16 cellular contexts compared by ENCODE assay signal in genomic region chr16:56985962-56986360, GRCh38. TPM values are rescaled to one million over a fixed set of nuclear protein-coding genes. Genes with fewer than 3 reads are reported as not detected.
DNase-seq lines count a peak whose midpoint lies in the region; ATAC-seq and TF ChIP-seq lines count a peak whose summit lies in the region.
"Had no signal": no experiment of that assay in that cellular context is flagged by ENCODE, and none has a peak within 500 bp of the region (broad histone marks: within the 10 kb centered on the region; RNA-seq: fewer than 3 reads in every experiment).

No MANE protein-coding gene starts in this region.

- intact Hi-C loops in IMR-90 (cut with micrococcal nuclease) (no loop called here), MCF 10A (cut with micrococcal nuclease) (no loop called here), sigmoid colon (cut with DNase I) (no loop called here)

- no peaks in the 10 kb centered on the region for H3K27me3 Mint-ChIP-seq in CD4-positive, CD25-positive, alpha-beta regulatory T cell
- H3K27me3 Mint-ChIP-seq in MCF 10A (ENCODE audit: insufficient read depth, unreplicated experiment) = no peaks in the 10 kb centered on the region

- TF ChIP-seq POLR2A in IMR-90 (IDR thresholded peaks at IDR 0.05; ENCODE audit: low read depth, low read length) = no peak
- no peak for TF ChIP-seq POLR2A in sigmoid colon (IDR thresholded peaks at IDR 0.05)

- peak overlapping the region; percentile 89 for H3K14ac ChIP-seq in IMR-90 (replicated peaks; ENCODE audit: low read depth, low read length)

- H3K4me3 Mint-ChIP-seq in CD4-positive, CD25-positive, alpha-beta regulatory T cell = peak overlapping the region; percentile 99 to 100 (median 100)
- H3K4me3 Mint-ChIP-seq in MCF 10A (ENCODE audit: unreplicated experiment) = no peak overlapping the region
- H3K4me3 Mint-ChIP-seq: H9, nephron progenitor cell, type B pancreatic cell had no signal

- peaks cover 18% of the 10 kb centered on the region for H3K36me3 ChIP-seq in CD4-positive, CD25-positive, alpha-beta regulatory T cell (ENCODE audit: control insufficient read depth, insufficient read depth, low read length)
- H3K36me3 ChIP-seq in IMR-90 (ENCODE audit: control insufficient read depth, insufficient read depth, low read length) (no peaks in the 10 kb centered on the region), sigmoid colon (peaks cover 0 to 6% (median 0%) of the 10 kb centered on the region in 4 donors)

- no TSS peak for BruUV-seq in IMR-90 (replicated peaks; lab: Mats Ljungman, UMichigan)
- BruUV-seq in MCF 10A (replicated peaks; lab: Mats Ljungman, UMichigan) = no TSS peak

- dilution Hi-C loops in IMR-90 (cut with HindIII; ENCODE audit: low sequenced_read_pairs, unreplicated experiment) = no loop called here

- peak overlapping the region; percentile 97 for H2AK9ac ChIP-seq in IMR-90 (replicated peaks; ENCODE audit: low read depth, low read length, poor library complexity)

- POLR2A ChIA-PET in IMR-90 (lab: Charles Lee; ENCODE audit: unreplicated experiment) = no interaction called here
- POLR2A ChIA-PET in MCF 10A (lab: Yijun Ruan, JAX) = interaction anchor here (0.7 to 4.0 kb wide), 5 partner anchors 47 to 501 kb away, joined by 3 to 23 read pairs (median 3); partner anchors contain the start of genes HERPUD1 and MT2A

- no peak for TF ChIP-seq RAD21 in IMR-90 (IDR thresholded peaks at IDR 0.05; ENCODE audit: low read length)

- ATAC-seq in CD4-positive, CD25-positive, alpha-beta regulatory T cell (ENCODE audit: low read depth in 2 of 2) = no peak
- ATAC-seq in IMR-90 (ENCODE audit: low read depth) = no peak; the same call in 1 of the 2 replicates
- ATAC-seq in HG02885 (IDR thresholded peaks at IDR 0.05; ENCODE audit: poor library complexity, unreplicated experiment) = no peak

- in situ Hi-C loops in IMR-90 (cut with MboI; ENCODE audit: low sequenced_read_pairs) = no loop called here

- peak overlapping the region; percentile 87 for H3K4ac ChIP-seq in IMR-90 (ENCODE audit: low read depth, low read length)

- peak overlapping the region; percentile 82 for H4K91ac ChIP-seq in IMR-90 (ENCODE audit: insufficient read depth, low read depth, low read length)

- no peaks in the 10 kb centered on the region for H4K20me1 ChIP-seq in IMR-90 (ENCODE audit: insufficient read depth, low read length)

- WGBS in IMR-90 (ENCODE audit: extremely low coverage in 2 of 2, insufficient read length in 1 of 2), 2 experiments = no CpG with 5 or more reads among the region's 2 CpGs
- 68 to 71% methylated on average over 2 of the region's 2 CpGs for WGBS in sigmoid colon, 2 donors

- H4K5ac ChIP-seq in IMR-90 (ENCODE audit: low read depth, low read length) = peak overlapping the region; percentile 53

- no peaks in the 10 kb centered on the region for H3K27me3 ChIP-seq in CD4-positive, CD25-positive, alpha-beta regulatory T cell (ENCODE audit: control insufficient read depth, insufficient read depth, low read length)
- H3K27me3 ChIP-seq in IMR-90 (ENCODE audit: control insufficient read depth, insufficient read depth, low read length) (no peaks in the 10 kb centered on the region), sigmoid colon (no peaks in the 10 kb centered on the region)

- no peak overlapping the region for H3K4me2 ChIP-seq in IMR-90 (ENCODE audit: low read depth, low read length)

- peak overlapping the region; percentile 85 for H2BK20ac ChIP-seq in IMR-90 (ENCODE audit: low read depth, low read length)

- H3K56ac ChIP-seq in IMR-90 (ENCODE audit: extremely low read depth, insufficient read depth, low read length) = 0 out of 2 replicates have a peak overlapping the region, but pooled peaks have one; percentile 24

- TF ChIP-seq EP300 in sigmoid colon (IDR thresholded peaks at IDR 0.05) = no peak

- H2AK5ac ChIP-seq in IMR-90 (ENCODE audit: low read depth, low read length) = peak overlapping the region; percentile 54

- peak overlapping the region; percentile 52 for H3K4me3 ChIP-seq in CD4-positive, CD25-positive, alpha-beta regulatory T cell (ENCODE audit: low read depth, low read length)
- no peak overlapping the region for H3K4me3 ChIP-seq in IMR-90 (ENCODE audit: insufficient read depth, low read depth, low read length)
- H3K4me3 ChIP-seq in sigmoid colon = no peak overlapping the region

- H3K4me1 ChIP-seq in CD4-positive, CD25-positive, alpha-beta regulatory T cell (ENCODE audit: control insufficient read depth, insufficient read depth, low read length, poor library complexity, severe bottlenecking) = peaks cover 62% of the 10 kb centered on the region
- H3K4me1 ChIP-seq in IMR-90 (ENCODE audit: control insufficient read depth, insufficient read depth, low read length) (peaks cover 22% of the 10 kb centered on the region), sigmoid colon (peaks cover 0 to 45% (median 31%) of the 10 kb centered on the region in 4 donors)

- no peak for DNase-seq in CD4-positive, CD25-positive, alpha-beta regulatory T cell
- no peak for DNase-seq in IMR-90
- DNase-seq in MCF 10A (ENCODE audit: unreplicated experiment) = no peak
- DNase-seq in sigmoid colon = no peak
- DNase-seq in dedifferentiated amniotic fluid mesenchymal stem cell (ENCODE audit: extremely low spot score) = no peak
- no peak for DNase-seq in HPDE6-E6E7 (ENCODE audit: extremely low spot score)
- DNase-seq: activated effector memory CD4-positive, alpha-beta T cell treated with Interleukin-2 at 50 U/mL for 16 hours; H9; NCI-H774; nephron progenitor cell; stimulated activated CD4-positive, alpha-beta T cell treated with anti-CD3 and anti-CD28 coated beads, Interleukin-2, amount 100 ng/mL, for 48 hours; T-helper 9 cell had no signal

- H3K9me3 ChIP-seq in CD4-positive, CD25-positive, alpha-beta regulatory T cell (ENCODE audit: control insufficient read depth in 2 of 2, low read length in 2 of 2) = no peaks in the 10 kb centered on the region
- H3K9me3 ChIP-seq in IMR-90 (ENCODE audit: control insufficient read depth, insufficient read depth, low read length) (no peaks in the 10 kb centered on the region), sigmoid colon (no peaks in the 10 kb centered on the region)

- peak overlapping the region; percentile 28 for H3K18ac ChIP-seq in IMR-90 (ENCODE audit: low read depth, low read length)

- peak overlapping the region; percentile 71 for H2BK5ac ChIP-seq in IMR-90 (ENCODE audit: low read depth, low read length, poor library complexity, severe bottlenecking)

- no peaks in the 10 kb centered on the region for H3K9me3 Mint-ChIP-seq in CD4-positive, CD25-positive, alpha-beta regulatory T cell
- no peaks in the 10 kb centered on the region for H3K9me3 Mint-ChIP-seq in MCF 10A (ENCODE audit: unreplicated experiment)
- H3K9me3 Mint-ChIP-seq: H9, nephron progenitor cell, type B pancreatic cell had no signal

- H3K4me1 Mint-ChIP-seq in CD4-positive, CD25-positive, alpha-beta regulatory T cell = peaks cover 0 to 79% (median 50%) of the 10 kb centered on the region in 4 donors
- H3K4me1 Mint-ChIP-seq in MCF 10A (ENCODE audit: insufficient read depth, unreplicated experiment) = peaks cover 30% of the 10 kb centered on the region

- H3K27ac ChIP-seq in CD4-positive, CD25-positive, alpha-beta regulatory T cell (ENCODE audit: insufficient read depth, low read length, poor library complexity, severe bottlenecking) = peak overlapping the region; percentile 62
- H3K27ac ChIP-seq in IMR-90 (ENCODE audit: insufficient read depth, low read length) = peak overlapping the region; percentile 24
- H3K27ac ChIP-seq in sigmoid colon = peak overlapping the region; percentile 59 to 77 (median 66)

- peaks cover 13 to 46% of the 10 kb centered on the region in 2 experiments for H3K79me1 ChIP-seq in IMR-90 (ENCODE audit: low read depth in 1 of 2, low read length in 2 of 2)

- TF ChIP-seq CTCF in IMR-90 (conservative IDR thresholded peaks at IDR 0.05; ENCODE audit: low read depth, low read length) = no peak
- TF ChIP-seq CTCF in MCF 10A (IDR thresholded peaks at IDR 0.05; ENCODE audit: unreplicated experiment) = no peak
- no peak for TF ChIP-seq CTCF in sigmoid colon (IDR thresholded peaks at IDR 0.05)

- H2BK120ac ChIP-seq in IMR-90 (ENCODE audit: low read depth, low read length) = peak overlapping the region; percentile 89

- peak overlapping the region; percentile 57; the same call in 1 of the 2 replicates for H3K23ac ChIP-seq in IMR-90 (ENCODE audit: low read depth, low read length)

- peak overlapping the region; percentile 79 to 98 for H4K8ac ChIP-seq in IMR-90 (ENCODE audit: low read depth in 2 of 2, low read length in 2 of 2)

- peak overlapping the region; percentile 96 to 99 (median 98) for H3K27ac Mint-ChIP-seq in CD4-positive, CD25-positive, alpha-beta regulatory T cell
- H3K27ac Mint-ChIP-seq in MCF 10A (ENCODE audit: low read depth, unreplicated experiment) = peak overlapping the region; percentile 59
- H3K27ac Mint-ChIP-seq: H9, nephron progenitor cell, type B pancreatic cell had no signal

- H3K36me3 Mint-ChIP-seq in CD4-positive, CD25-positive, alpha-beta regulatory T cell = peaks cover 37% of the 10 kb centered on the region
- peaks cover 6% of the 10 kb centered on the region for H3K36me3 Mint-ChIP-seq in MCF 10A (ENCODE audit: insufficient read depth, unreplicated experiment)
- H3K36me3 Mint-ChIP-seq: type B pancreatic cell had no signal

- peak overlapping the region; percentile 69; the same call in 1 of the 3 replicates for H2BK15ac ChIP-seq in IMR-90 (ENCODE audit: low read depth, low read length)

- peak overlapping the region; percentile 88 for H2AFZ ChIP-seq in IMR-90 (replicated peaks; ENCODE audit: low read length, poor library complexity)

- CTCF ChIA-PET in IMR-90 (lab: Yijun Ruan, JAX) (no interaction called here), MCF 10A (lab: Yijun Ruan, JAX) (no interaction called here)

- H3K9me1 ChIP-seq in IMR-90 (ENCODE audit: insufficient read depth, low read length) = peaks cover 22% of the 10 kb centered on the region

- H3K9ac ChIP-seq in IMR-90 (ENCODE audit: low read depth, low read length) = no peak overlapping the region

RNA-seq across cellular contexts. Expression of gene NLRC5, which starts 3.4 kb away (rescaled TPM):
- 842 TPM for total RNA-seq in CD4-positive, CD25-positive, alpha-beta regulatory T cell
- 100 to 1,000 TPM in 1 of 4 donors, 10 to 100 TPM in 3; 75.3 to 112 (median 97.2) TPM for polyA plus RNA-seq in CD4-positive, CD25-positive, alpha-beta regulatory T cell
- 5.3 and 9.1 TPM in 2 replicates for total RNA-seq in IMR-90 (2012; rRNA removed)
- polyA plus RNA-seq in IMR-90 (2012; rRNA removed) = 14.9 and 15.8 TPM in 2 replicates
- polyA plus RNA-seq in IMR-90 (2012; cell fraction: cytosol; rRNA removed) = 6.1 and 7.0 TPM in 2 replicates
- polyA plus RNA-seq in IMR-90 (2012; cell fraction: nucleus; rRNA removed; ENCODE audit: low replicate concordance) = 69.7 and 95.5 TPM in 2 replicates
- total RNA-seq in MCF 10A (2022) = 8.0 and 14.5 TPM in 2 replicates
- total RNA-seq in sigmoid colon = 10 to 100 TPM in 3 of 4 donors, 1 to 10 TPM in 1; 9.5 to 37.7 (median 16.0) TPM
- polyA plus RNA-seq in sigmoid colon = 100 to 1,000 TPM in 1 of 3 donors, 10 to 100 TPM in 2; 13.8 to 119 (median 24.0) TPM

RNA-seq across cellular contexts. Expression of gene CETP, which starts 24.2 kb away (rescaled TPM):
- total RNA-seq in CD4-positive, CD25-positive, alpha-beta regulatory T cell = not detected
- polyA plus RNA-seq in CD4-positive, CD25-positive, alpha-beta regulatory T cell = under 1 TPM in 1 of 4 donors, not detected in 3; 0.27 TPM
- not detected in 2 replicates for total RNA-seq in IMR-90 (2012; rRNA removed)
- polyA plus RNA-seq in IMR-90 (2012; rRNA removed) = not detected in 2 replicates
- not detected in 2 replicates for polyA plus RNA-seq in IMR-90 (2012; cell fraction: cytosol; rRNA removed)
- 0.07 and 0.18 TPM in 2 replicates for polyA plus RNA-seq in IMR-90 (2012; cell fraction: nucleus; rRNA removed; ENCODE audit: low replicate concordance)
- total RNA-seq in MCF 10A (2022) = not detected in 2 replicates
- under 1 TPM in 2 of 4 donors, not detected in 2; 0.36 to 0.55 TPM for total RNA-seq in sigmoid colon
- polyA plus RNA-seq in sigmoid colon = 1 to 10 TPM in 2 of 3 donors, not detected in 1; 1.2 to 2.1 TPM
- total RNA-seq: Daoy, H9, M059J had no signal

RNA-seq across cellular contexts. Expression of gene HERPUD1, which starts 54.0 kb away (rescaled TPM):
- 454 TPM for total RNA-seq in CD4-positive, CD25-positive, alpha-beta regulatory T cell
- polyA plus RNA-seq in CD4-positive, CD25-positive, alpha-beta regulatory T cell = 100 to 1,000 TPM; 133 to 174 (median 144) TPM
- total RNA-seq in IMR-90 (2012; rRNA removed) (83.3 and 148 TPM in 2 replicates), MCF 10A (2022) (201 and 242 TPM in 2 replicates), sigmoid colon (10 to 100 TPM; 63.1 to 93.1 (median 73.1) TPM)
- polyA plus RNA-seq in IMR-90 (2012; rRNA removed) (122 and 130 TPM in 2 replicates), sigmoid colon (100 to 1,000 TPM in 1 of 3 donors, 10 to 100 TPM in 2; 54.1 to 119 (median 59.2) TPM)
- polyA plus RNA-seq in IMR-90 (2012; cell fraction: cytosol; rRNA removed) = 188 and 191 TPM in 2 replicates
- 154 and 210 TPM in 2 replicates for polyA plus RNA-seq in IMR-90 (2012; cell fraction: nucleus; rRNA removed; ENCODE audit: low replicate concordance)

Comparison
In these comparisons a context has a peak if more than half of its experiments do, and no peak if none do; other contexts are left out.
1. RNA of gene NLRC5, which starts 3.4 kb away (total RNA-seq): 842 TPM in CD4-positive, CD25-positive, alpha-beta regulatory T cell (single experiment); 9.5 to 37.7 TPM in sigmoid colon, 5.3 to 9.1 TPM in IMR-90 and 8.0 to 14.5 TPM in MCF 10A; every median in the first group is over 10 times any median in the second.
2. Peak in every context shown above with its lines, with median percentiles within 50 percentile points of each other: H3K27ac ChIP-seq.